Comparison of ENCODE assay signal across 1 cellular context in the genomic region with DNA sequence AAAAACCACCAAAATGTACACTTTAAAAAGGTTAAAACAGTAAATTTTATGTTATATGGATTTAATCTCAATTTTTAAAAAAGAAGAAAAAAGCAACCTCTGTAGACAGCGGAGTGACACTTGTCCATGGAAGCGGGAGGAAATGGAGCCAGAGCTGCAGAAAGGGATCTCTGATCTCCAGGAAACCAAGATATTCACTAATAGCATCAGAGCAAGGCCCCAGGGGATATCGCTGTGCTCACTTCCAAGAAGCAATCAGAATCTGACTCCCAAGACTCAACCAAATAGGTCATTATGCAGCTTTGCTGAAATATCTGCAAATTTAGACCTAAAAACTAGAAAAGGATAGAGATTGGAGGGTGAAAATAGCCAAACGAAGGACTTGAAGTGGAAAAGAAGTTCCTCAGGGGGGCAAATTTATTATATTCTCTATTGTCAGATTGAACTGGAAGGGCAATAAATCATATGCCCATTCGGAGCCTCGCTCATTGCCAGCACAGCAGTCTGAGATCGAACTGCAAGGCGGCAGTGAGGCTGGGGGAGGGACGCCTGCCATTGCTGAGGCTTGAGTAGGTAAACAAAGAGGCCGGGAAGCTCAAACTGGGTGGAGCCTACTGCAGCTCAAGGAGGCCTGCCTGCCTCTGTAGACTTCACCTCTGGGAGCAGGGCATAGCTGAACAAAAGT.
TF ChIP-seq lines count a peak whose summit lies in the region.

No MANE protein-coding gene starts in this region.

TF ChIP-seq in H1, 55 proteins besides CTCF, POLR2A, EP300 and RAD21:
- no peak for TF ChIP-seq ASH2L (IDR thresholded peaks at IDR 0.05; ENCODE audit: low read length)
- no peak for TF ChIP-seq TEAD4 (IDR thresholded peaks at IDR 0.05; ENCODE audit: low read depth, low read length)
- no peak for TF ChIP-seq HDAC6 (IDR thresholded peaks at IDR 0.05; ENCODE audit: low read depth, low read length)
- no peak for TF ChIP-seq CHD1 (IDR thresholded peaks at IDR 0.05; ENCODE audit: low read depth, low read length)
- TF ChIP-seq FOSL1 (IDR thresholded peaks at IDR 0.05; ENCODE audit: insufficient read depth, low read depth, low read length) = no peak
- no peak for TF ChIP-seq SP2 (IDR thresholded peaks at IDR 0.05; ENCODE audit: low read length)
- no peak for TF ChIP-seq MAFK (IDR thresholded peaks at IDR 0.05; ENCODE audit: low read depth, low read length)
- TF ChIP-seq, protein P1, sequence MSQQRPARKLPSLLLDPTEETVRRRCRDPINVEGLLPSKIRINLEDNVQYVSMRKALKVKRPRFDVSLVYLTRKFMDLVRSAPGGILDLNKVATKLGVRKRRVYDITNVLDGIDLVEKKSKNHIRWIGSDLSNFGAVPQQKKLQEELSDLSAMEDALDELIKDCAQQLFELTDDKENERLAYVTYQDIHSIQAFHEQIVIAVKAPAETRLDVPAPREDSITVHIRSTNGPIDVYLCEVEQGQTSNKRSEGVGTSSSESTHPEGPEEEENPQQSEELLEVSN (IDR thresholded peaks at IDR 0.05) = no peak
- no peak for TF ChIP-seq CBX5 (IDR thresholded peaks at IDR 0.05; ENCODE audit: low read depth, low read length)
- TF ChIP-seq PHF8 (conservative IDR thresholded peaks at IDR 0.05; ENCODE audit: low read depth, low read length) = no peak
- no peak for TF ChIP-seq ZNF274 (IDR thresholded peaks at IDR 0.05; ENCODE audit: borderline replicate concordance, extremely low read depth, low read length)
- TF ChIP-seq EGR1 (IDR thresholded peaks at IDR 0.05; ENCODE audit: borderline replicate concordance, low read depth, low read length) = no peak
- TF ChIP-seq CBX8 (IDR thresholded peaks at IDR 0.05; ENCODE audit: borderline replicate concordance, low read depth, low read length) = no peak
- no peak for TF ChIP-seq SIX5 (IDR thresholded peaks at IDR 0.05; ENCODE audit: low read depth, low read length)
- TF ChIP-seq, protein P2, sequence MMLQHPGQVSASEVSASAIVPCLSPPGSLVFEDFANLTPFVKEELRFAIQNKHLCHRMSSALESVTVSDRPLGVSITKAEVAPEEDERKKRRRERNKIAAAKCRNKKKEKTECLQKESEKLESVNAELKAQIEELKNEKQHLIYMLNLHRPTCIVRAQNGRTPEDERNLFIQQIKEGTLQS (IDR thresholded peaks at IDR 0.05; ENCODE audit: insufficient read depth, low read depth, low read length) = no peak
- TF ChIP-seq, protein P3, sequence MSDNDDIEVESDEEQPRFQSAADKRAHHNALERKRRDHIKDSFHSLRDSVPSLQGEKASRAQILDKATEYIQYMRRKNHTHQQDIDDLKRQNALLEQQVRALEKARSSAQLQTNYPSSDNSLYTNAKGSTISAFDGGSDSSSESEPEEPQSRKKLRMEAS (IDR thresholded peaks at IDR 0.05) = no peak
- TF ChIP-seq RBBP5 (IDR thresholded peaks at IDR 0.05; ENCODE audit: borderline replicate concordance, low read depth, low read length) = no peak
- no peak for TF ChIP-seq TAF1 (IDR thresholded peaks at IDR 0.05; ENCODE audit: low read depth, low read length)
- no peak for TF ChIP-seq HDAC2 (IDR thresholded peaks at IDR 0.05; ENCODE audit: borderline replicate concordance in 1 of 2, low read depth in 2 of 2, low read length in 2 of 2)
- no peak for TF ChIP-seq JUND (IDR thresholded peaks at IDR 0.05; ENCODE audit: low read length)
